22 cellular contexts compared by ENCODE assay signal in the genomic region with DNA sequence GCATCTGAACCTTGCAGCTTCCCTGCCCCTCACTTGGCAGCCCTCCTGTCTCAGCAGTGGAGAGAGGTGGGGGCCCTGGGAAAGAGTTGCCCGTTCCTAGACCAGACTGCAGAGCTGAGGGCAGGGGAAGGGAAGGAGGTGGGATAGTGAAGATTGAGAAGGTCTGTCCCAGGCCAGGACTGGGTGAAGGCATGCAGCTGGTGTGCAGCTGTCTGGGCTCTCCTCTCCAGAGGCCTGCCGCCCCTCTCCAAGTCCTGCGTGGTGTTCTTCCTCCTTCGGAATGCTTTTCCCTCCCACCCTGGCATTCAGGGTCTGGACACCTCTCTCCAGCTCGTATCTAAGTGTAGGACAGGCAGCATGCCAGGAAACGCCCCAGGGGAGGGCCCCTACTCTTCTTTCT.
"Had no signal": no experiment of that assay in that cellular context is flagged by ENCODE, and none has a peak within 500 bp of the region (broad histone marks: within the 10 kb centered on the region; RNA-seq: fewer than 3 reads in every experiment).

No MANE protein-coding gene starts in this region.

- H3K27ac ChIP-seq: brain microvascular endothelial cell, cardiac muscle cell had no signal

- H3K4me3 Mint-ChIP-seq: activated CD4-positive, alpha-beta memory T cell treated with anti-CD3 and anti-CD28 coated beads, Interleukin-2, amount 10 ng/mL, durations not matched to agents 7 days and 5 days; activated CD4-positive, alpha-beta T cell treated with anti-CD3 and anti-CD28 coated beads, Interleukin-2, amount 10 ng/mL, durations not matched to agents 7 days and 5 days; activated naive CD4-positive, alpha-beta T cell treated with anti-CD3 and anti-CD28 coated beads for 36 hours; activated naive CD8-positive, alpha-beta T cell; activated T-helper 17 cell treated with anti-CD3 and anti-CD28 coated beads, Interleukin-2, amount 50 U/mL, for 72 hours; T-helper 1 cell treated with Interleukin-12 subunit alpha and Interleukin-12 subunit beta and Interleukin-4 antibody, amounts not matched to agents 30 μg/mL and 1 μg/mL, for 36 hours; WTC11 had no signal

- H3K36me3 Mint-ChIP-seq: activated naive CD8-positive, alpha-beta T cell; WTC11 had no signal

- H3K9me3 Mint-ChIP-seq: activated CD4-positive, alpha-beta memory T cell treated with anti-CD3 and anti-CD28 coated beads, Interleukin-2, amount 10 ng/mL, durations not matched to agents 7 days and 5 days; activated CD4-positive, alpha-beta T cell treated with anti-CD3 and anti-CD28 coated beads, Interleukin-2, amount 10 ng/mL, durations not matched to agents 7 days and 5 days; activated T-helper 17 cell treated with anti-CD3 and anti-CD28 coated beads, Interleukin-2, amount 50 U/mL, for 72 hours; T-helper 1 cell treated with Interleukin-12 subunit alpha and Interleukin-12 subunit beta and Interleukin-4 antibody, amounts not matched to agents 30 μg/mL and 1 μg/mL, for 36 hours; WTC11 had no signal

- ATAC-seq: activated T-helper 17 cell treated with anti-CD3 and anti-CD28 coated beads, Interleukin-2, amount 50 U/mL, for 72 hours; WTC11 had no signal

- DNase-seq: activated CD4-positive, alpha-beta memory T cell treated with anti-CD3 and anti-CD28 coated beads, Interleukin-2, amount 10 ng/mL, durations not matched to agents 7 days and 5 days; activated CD4-positive, alpha-beta T cell treated with anti-CD3 and anti-CD28 coated beads for 1 hour; activated CD4-positive, alpha-beta T cell treated with anti-CD3 and anti-CD28 coated beads, Interleukin-2, amount 10 ng/mL, durations not matched to agents 7 days and 5 days; activated gamma-delta T cell; activated naive CD4-positive, alpha-beta T cell treated with anti-CD3 and anti-CD28 coated beads for 36 hours; activated T-cell treated with anti-CD3 and anti-CD28 coated beads for 4 hours; activated T-cell treated with anti-CD3 and anti-CD28 coated beads, Interleukin-2, amount 50 U/mL, for 48 hours; amygdala; brain microvascular endothelial cell; Karpas-422; NCI-H1105 treated with DMSO at 0.1 percent for 48 hours; NCI-H1436 treated with DMSO at 0.1 percent for 48 hours; NCI-H187; NCI-H2081; NCI-H446; NCI-H524; SHP77 treated with DMSO at 0.1 percent for 48 hours had no signal

- H3K27ac Mint-ChIP-seq: activated CD4-positive, alpha-beta memory T cell treated with anti-CD3 and anti-CD28 coated beads, Interleukin-2, amount 10 ng/mL, durations not matched to agents 7 days and 5 days; activated CD4-positive, alpha-beta T cell treated with anti-CD3 and anti-CD28 coated beads, Interleukin-2, amount 10 ng/mL, durations not matched to agents 7 days and 5 days; activated naive CD4-positive, alpha-beta T cell treated with anti-CD3 and anti-CD28 coated beads for 36 hours; activated naive CD8-positive, alpha-beta T cell; activated T-helper 17 cell treated with anti-CD3 and anti-CD28 coated beads, Interleukin-2, amount 50 U/mL, for 72 hours; T-helper 1 cell treated with Interleukin-12 subunit alpha and Interleukin-12 subunit beta and Interleukin-4 antibody, amounts not matched to agents 30 μg/mL and 1 μg/mL, for 36 hours; WTC11 had no signal

- H3K4me3 ChIP-seq: cardiac muscle cell had no signal

- H3K4me1 Mint-ChIP-seq: activated CD4-positive, alpha-beta T cell treated with anti-CD3 and anti-CD28 coated beads, Interleukin-2, amount 10 ng/mL, durations not matched to agents 7 days and 5 days; activated T-helper 17 cell treated with anti-CD3 and anti-CD28 coated beads, Interleukin-2, amount 50 U/mL, for 72 hours had no signal

- H3K36me3 ChIP-seq: brain microvascular endothelial cell, cardiac muscle cell had no signal
